ENCODE assay signal across 21 cellular contexts in genomic region chr2:217366996-217367395, GRCh38.
A peak's percentile ranks its signal among the peaks of the same experiment; 100 is the strongest.
DNase-seq lines count a peak whose midpoint lies in the region; ATAC-seq, FAIRE-seq and TF ChIP-seq lines count a peak whose summit lies in the region.
"Had no signal": no experiment of that assay in that cellular context is flagged by ENCODE, and none has a peak within 500 bp of the region (broad histone marks: within the 10 kb centered on the region; RNA-seq: fewer than 3 reads in every experiment).

No MANE protein-coding gene starts in this region.

- no peaks in the 10 kb centered on the region for H3K36me3 ChIP-seq in WERI-Rb-1
- no peaks in the 10 kb centered on the region for H3K36me3 ChIP-seq in Karpas-422 (ENCODE audit: insufficient read depth, low read length)
- no peaks in the 10 kb centered on the region for H3K36me3 ChIP-seq in right lobe of liver
- H3K36me3 ChIP-seq: BLaER1, neutrophil, stomach had no signal

- no peaks in the 10 kb centered on the region for H4K20me1 ChIP-seq in Karpas-422 (ENCODE audit: insufficient read depth, low read depth, low read length)
- H4K20me1 ChIP-seq: BLaER1 had no signal

- H3K4me2 ChIP-seq in A549, result peak overlapping the region; percentile 36
- no peak overlapping the region for H3K4me2 ChIP-seq in Karpas-422 (ENCODE audit: low read depth, low read length, poor library complexity, severe bottlenecking)
- H3K4me2 ChIP-seq: BLaER1 had no signal

- POLR2A ChIA-PET in A549 (lab: Yijun Ruan, JAX), result no interaction called here

- peak overlapping the region; percentile 2 to 55; a peak in 4 of 6 replicates for H3K27ac ChIP-seq in A549
- peak overlapping the region; percentile 16 for H3K27ac ChIP-seq in WERI-Rb-1
- no peak overlapping the region for H3K27ac ChIP-seq in Karpas-422 (ENCODE audit: low read length)
- H3K27ac ChIP-seq in right lobe of liver, result no peak overlapping the region
- H3K27ac ChIP-seq: BLaER1, neutrophil, stomach had no signal

- TF ChIP-seq CTCF in A549 (IDR thresholded peaks at IDR 0.05), result no peak
- TF ChIP-seq CTCF in WERI-Rb-1 (IDR thresholded peaks at IDR 0.05; ENCODE audit: low read depth, low read length), result no peak
- TF ChIP-seq CTCF in right lobe of liver (IDR thresholded peaks at IDR 0.05), result no peak

- TF ChIP-seq RAD21 in A549 (conservative IDR thresholded peaks at IDR 0.05 in 1 of 2, IDR thresholded peaks at IDR 0.05 in 1 of 2), result no peak

- H3K9ac ChIP-seq in Karpas-422 (ENCODE audit: low read length), result no peak overlapping the region
- H3K9ac ChIP-seq: BLaER1 had no signal

- CTCF ChIA-PET in A549 (lab: Yijun Ruan, JAX), result no interaction called here

- DNase-seq in A549 (ENCODE audit: low read depth in 1 of 2, low spot score in 1 of 2), result peak in 1 of 2 experiments; percentile 21
- peak; percentile 25 for DNase-seq in NCI-H226
- peak; percentile 16 for DNase-seq in WERI-Rb-1
- DNase-seq in islet precursor cell, result peak; percentile 87
- no peak for DNase-seq in 8988T
- no peak for DNase-seq in Karpas-422
- no peak for DNase-seq in right lobe of liver
- DNase-seq: activated CD4-positive, alpha-beta T cell treated with anti-CD3 and anti-CD28 coated beads, Interleukin-2, amount 50 U/mL, for 1 hour; activated CD8-positive, alpha-beta memory T cell treated with anti-CD3 and anti-CD28 coated beads, Interleukin-2, amount 50 U/mL, for 4 hours; aorta; cerebellar nuclear complex; DMS79 treated with DMSO at 0.1 percent for 48 hours; NCI-H2171 treated with DMSO at 0.1 percent for 48 hours; NCI-H774; stomach; T-helper 17 cell had no signal

- 19% methylated on average over 3 of the region's 3 CpGs for WGBS in A549 (ENCODE audit: missing lambda C conversion rate)
- WGBS in right lobe of liver (ENCODE audit: insufficient coverage, low coverage, low lambda C conversion rate, missing lambda C conversion rate), result 57% methylated on average over 3 of the region's 3 CpGs

- TF ChIP-seq POLR2A in A549 (IDR thresholded peaks at IDR 0.05; ENCODE audit: low read length), result no peak
- TF ChIP-seq POLR2A in right lobe of liver (IDR thresholded peaks at IDR 0.05), result no peak

- H3K27me3 ChIP-seq in WERI-Rb-1 (ENCODE audit: insufficient read depth, low read depth, severe bottlenecking) (no peaks in the 10 kb centered on the region), Karpas-422 (ENCODE audit: low read length) (no peaks in the 10 kb centered on the region), right lobe of liver (no peaks in the 10 kb centered on the region)
- H3K27me3 ChIP-seq: BLaER1, stomach had no signal

- H3K9me2 ChIP-seq in Karpas-422 (replicated peaks; ENCODE audit: insufficient read depth, low read length), result no peaks in the 10 kb centered on the region

- ATAC-seq in A549 (peak in 1 of 2 experiments; percentile 24; a peak in 1 of 6 replicates), HG03565 (IDR thresholded peaks at IDR 0.05; ENCODE audit: unreplicated experiment) (no peak), right lobe of liver (no peak)
- ATAC-seq: activated naive CD4-positive, alpha-beta T cell treated with anti-CD3 and anti-CD28 coated beads, Interleukin-2, amount 50 U/mL, for 72 hours; activated T-helper 17 cell treated with anti-CD3 and anti-CD28 coated beads, Interleukin-2, amount 50 U/mL, for 72 hours; T-helper 17 cell had no signal

- H3K4me1 ChIP-seq in A549, result peaks cover 23% of the 10 kb centered on the region
- no peaks in the 10 kb centered on the region for H3K4me1 ChIP-seq in Karpas-422 (ENCODE audit: low read length)
- H3K4me1 ChIP-seq in right lobe of liver, result no peaks in the 10 kb centered on the region

- FAIRE-seq in A549 (lab: Jason Lieb, UNC), result no peak

- no peaks in the 10 kb centered on the region for H3K9me3 ChIP-seq in A549
- no peaks in the 10 kb centered on the region for H3K9me3 ChIP-seq in WERI-Rb-1 (ENCODE audit: severe bottlenecking)
- no peaks in the 10 kb centered on the region for H3K9me3 ChIP-seq in Karpas-422 (ENCODE audit: low read length)
- H3K9me3 ChIP-seq in right lobe of liver, result no peaks in the 10 kb centered on the region
- H3K9me3 ChIP-seq: BLaER1, neutrophil, stomach had no signal

- H3K79me2 ChIP-seq in Karpas-422 (ENCODE audit: low read length), result no peaks in the 10 kb centered on the region

- H2AFZ ChIP-seq in Karpas-422 (ENCODE audit: low read length), result no peak overlapping the region

- intact Hi-C loops in right lobe of liver (cut with DNase I), result no loop called here

- H3K4me3 ChIP-seq in A549 (no peak overlapping the region), WERI-Rb-1 (ENCODE audit: low read depth, low read length) (no peak overlapping the region), Karpas-422 (ENCODE audit: low read length) (no peak overlapping the region), right lobe of liver (no peak overlapping the region)
- H3K4me3 ChIP-seq: BLaER1, stomach had no signal

- TF ChIP-seq EP300 in A549 (IDR thresholded peaks at IDR 0.05), result no peak

TF ChIP-seq in A549, 52 proteins besides CTCF, POLR2A, EP300 and RAD21:
- TF ChIP-seq GATA3 (IDR thresholded peaks at IDR 0.05; ENCODE audit: borderline replicate concordance) (peak; percentile 26; the same call in 1 of the 2 replicates), HDAC2 (IDR thresholded peaks at IDR 0.05) (no peak), FOSL2 (IDR thresholded peaks at IDR 0.05) (no peak), FOSL2 (CRISPR knock-in tag; IDR thresholded peaks at IDR 0.05) (no peak), MYC (IDR thresholded peaks at IDR 0.05; ENCODE audit: borderline replicate concordance, low read length) (no peak), ZNF302 (CRISPR knock-in tag; IDR thresholded peaks at IDR 0.05) (no peak), CBX2 (IDR thresholded peaks at IDR 0.05; ENCODE audit: borderline replicate concordance, low read depth) (no peak), KDM1A (IDR thresholded peaks at IDR 0.05; ENCODE audit: low read depth) (no peak), FOSB (CRISPR knock-in tag; IDR thresholded peaks at IDR 0.05) (no peak)
- TF ChIP-seq, protein P1, sequence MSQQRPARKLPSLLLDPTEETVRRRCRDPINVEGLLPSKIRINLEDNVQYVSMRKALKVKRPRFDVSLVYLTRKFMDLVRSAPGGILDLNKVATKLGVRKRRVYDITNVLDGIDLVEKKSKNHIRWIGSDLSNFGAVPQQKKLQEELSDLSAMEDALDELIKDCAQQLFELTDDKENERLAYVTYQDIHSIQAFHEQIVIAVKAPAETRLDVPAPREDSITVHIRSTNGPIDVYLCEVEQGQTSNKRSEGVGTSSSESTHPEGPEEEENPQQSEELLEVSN (IDR thresholded peaks at IDR 0.05; ENCODE audit: borderline replicate concordance, low read depth), result no peak

Comparison
In these comparisons a context has a peak if more than half of its experiments do, and no peak if none do; other contexts are left out.
1. DNase-seq: peak in NCI-H226 (single experiment), WERI-Rb-1 (single experiment) and islet precursor cell (single experiment); none in 8988T (single experiment), Karpas-422 (single experiment) and right lobe of liver (0 of 3).
2. H3K27ac ChIP-seq: peak in A549 (2 of 2) and WERI-Rb-1 (single experiment); none in Karpas-422 (single experiment) and right lobe of liver (0 of 3).